21 cellular contexts compared by ENCODE assay signal in the genomic region with DNA sequence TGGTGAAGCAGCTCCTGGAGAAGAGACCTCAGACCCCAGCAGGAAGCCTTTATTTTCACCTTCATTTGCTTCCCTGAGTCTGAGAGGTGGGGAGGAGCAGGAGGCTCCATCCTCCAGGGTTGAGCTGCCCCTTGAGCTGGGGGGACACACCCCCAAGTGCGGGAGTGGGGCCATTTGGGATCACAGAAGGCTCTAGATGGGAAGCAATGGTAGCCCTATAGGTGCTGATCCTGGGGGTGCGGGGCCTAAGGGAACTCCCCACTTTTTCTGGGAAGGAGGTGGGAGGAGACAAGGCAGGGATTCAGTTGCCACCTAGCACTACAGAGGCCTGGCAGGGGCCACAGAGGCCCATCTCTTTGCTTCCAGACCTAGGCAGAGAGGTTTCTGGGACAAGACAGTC.
"Had no signal": no experiment of that assay in that cellular context is flagged by ENCODE, and none has a peak within 500 bp of the region (broad histone marks: within the 10 kb centered on the region; RNA-seq: fewer than 3 reads in every experiment).

No MANE protein-coding gene starts in this region.

- ATAC-seq: activated CD8-positive, alpha-beta memory T cell treated with anti-CD3 and anti-CD28 coated beads, Interleukin-2, amount 10 ng/mL, durations not matched to agents 7 days and 5 days; activated naive CD4-positive, alpha-beta T cell treated with anti-CD3 and anti-CD28 coated beads, Interleukin-2, amount 50 U/mL, for 72 hours; left colon; naive thymus-derived CD8-positive, alpha-beta T cell; right cardiac atrium; stimulated activated naive B cell treated with anti-CD40 and anti-IgM and Interleukin-4, amounts not matched to agents 10 μg/mL and 1 μg/mL and 100 μg/mL, for 72 hours had no signal

- H3K4me1 ChIP-seq: tibial nerve had no signal

- DNase-seq: activated CD4-positive, alpha-beta T cell treated with anti-CD3 and anti-CD28 coated beads, Interleukin-2, amount 10 ng/mL, durations not matched to agents 24 days and 14 days; activated CD4-positive, CD25-positive, alpha-beta regulatory T cell treated with anti-CD3 and anti-CD28 coated beads, Interleukin-2, amount 50 U/mL, for 72 hours; activated CD8-positive, alpha-beta memory T cell treated with anti-CD3 and anti-CD28 coated beads, Interleukin-2, amount 10 ng/mL, durations not matched to agents 7 days and 5 days; activated T-cell treated with anti-CD3 and anti-CD28 coated beads, Interleukin-2, amount 50 U/mL, for 48 hours; dermis blood vessel endothelial cell; effector CD4-positive, alpha-beta T cell; glutamatergic neuron; left colon; midbrain; naive thymus-derived CD8-positive, alpha-beta T cell; posterior cingulate gyrus; right cardiac atrium; stimulated activated CD4-positive, alpha-beta T cell treated with anti-CD3 and anti-CD28 coated beads, Interleukin-15, amount 100 ng/mL, for 24 hours; stimulated activated CD4-positive, alpha-beta T cell treated with anti-CD3 and anti-CD28 coated beads, Interleukin-2, amount 100 ng/mL, for 24 hours; stimulated activated naive B cell treated with anti-CD40 and anti-IgM and Interleukin-4, amounts not matched to agents 10 μg/mL and 1 μg/mL and 100 μg/mL, for 72 hours; T-helper 9 cell had no signal

- H3K9ac ChIP-seq: neural progenitor cell had no signal

- H3K4me3 ChIP-seq: hepatocyte, neural progenitor cell, tibial nerve had no signal

- H3K79me2 ChIP-seq: hepatocyte had no signal

- H3K36me3 ChIP-seq: neural progenitor cell, tibial nerve had no signal

- H3K27me3 ChIP-seq: neural progenitor cell, tibial nerve had no signal

- H3K9me3 ChIP-seq: tibial nerve had no signal

- H3K4me2 ChIP-seq: hepatocyte, neural progenitor cell had no signal

- H3K27ac ChIP-seq: epithelial cell of prostate, hepatocyte, neural progenitor cell, tibial nerve had no signal
